ENCODE assay signal across 24 cellular contexts in the genomic region with DNA sequence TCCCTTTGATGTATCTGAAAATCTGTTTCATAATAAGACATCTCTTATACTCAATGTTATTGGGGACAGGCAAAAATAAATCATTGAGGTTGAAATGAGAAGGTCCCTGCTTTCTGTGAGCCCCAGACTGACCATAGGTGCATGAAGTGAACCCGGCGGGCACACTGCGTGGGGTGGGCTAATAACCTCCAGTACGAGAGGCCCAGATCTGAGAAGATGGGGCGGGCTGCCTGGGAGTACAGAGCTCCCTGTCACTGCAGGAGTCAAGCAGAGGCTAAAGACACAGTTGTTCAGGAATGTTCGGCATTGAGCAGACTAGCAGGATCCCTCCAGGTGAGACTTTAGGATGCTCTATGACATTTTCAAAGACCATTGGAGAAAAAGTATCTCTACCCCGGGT.
"Had no signal": no experiment of that assay in that cellular context is flagged by ENCODE, and none has a peak within 500 bp of the region (broad histone marks: within the 10 kb centered on the region; RNA-seq: fewer than 3 reads in every experiment).

No MANE protein-coding gene starts in this region.

- H3K9me3 ChIP-seq: esophagus squamous epithelium, mucosa of descending colon, prostate gland, right atrium auricular region, testis, tibial artery had no signal

- H3K36me3 ChIP-seq: esophagus squamous epithelium, prostate gland, right atrium auricular region, tibial artery had no signal

- H3K79me2 ChIP-seq: parathyroid adenoma had no signal

- H3K27ac Mint-ChIP-seq: mesothelial cell of epicardium; stimulated activated memory B cell treated with anti-CD40 and anti-IgM and Interleukin-4, amounts not matched to agents 10 μg/mL and 1 μg/mL and 100 μg/mL, for 72 hours; type B pancreatic cell had no signal

- ATAC-seq: left lobe of liver; mucosa of descending colon; naive thymus-derived CD4-positive, alpha-beta T cell; sciatic nerve; stimulated activated memory B cell treated with anti-CD40 and anti-IgM and Interleukin-4, amounts not matched to agents 10 μg/mL and 1 μg/mL and 100 μg/mL, for 72 hours; stimulated activated naive CD8-positive, alpha-beta T cell treated with anti-CD3 and anti-CD28 coated beads, Interleukin-15, Interleukin-2, amounts not matched to agents 100 U/mL and 50 U/mL, for 24 hours had no signal

- H3K4me1 ChIP-seq: esophagus squamous epithelium, parathyroid adenoma, prostate gland, testis had no signal

- H3K27ac ChIP-seq: coronary artery, esophagus squamous epithelium, parathyroid adenoma, prostate gland, right atrium auricular region, testis, tibial artery had no signal

- H3K36me3 Mint-ChIP-seq: mesothelial cell of epicardium had no signal

- H3K9me3 Mint-ChIP-seq: mesothelial cell of epicardium; stimulated activated memory B cell treated with anti-CD40 and anti-IgM and Interleukin-4, amounts not matched to agents 10 μg/mL and 1 μg/mL and 100 μg/mL, for 72 hours; type B pancreatic cell had no signal

- DNase-seq: dermis blood vessel endothelial cell; effector memory CD4-positive, alpha-beta T cell; esophagus squamous epithelium; hypothalamus; kidney; mesenchymal stem cell; mucosa of descending colon; naive thymus-derived CD4-positive, alpha-beta T cell; stimulated activated CD4-positive, alpha-beta T cell treated with anti-CD3 and anti-CD28 coated beads, Interleukin-12 subunit alpha, Interleukin-12 subunit beta, amount 100 ng/mL, for 4 hours; stimulated activated CD4-positive, alpha-beta T cell treated with anti-CD3 and anti-CD28 coated beads, Interleukin-1b, Interleukin-23, amount 100 ng/mL, for 48 hours; stimulated activated CD4-positive, alpha-beta T cell treated with anti-CD3 and anti-CD28 coated beads, Interleukin-4, amount 100 ng/mL, for 4 hours; stimulated activated naive CD8-positive, alpha-beta T cell treated with anti-CD3 and anti-CD28 coated beads, Interleukin-15, Interleukin-2, amounts not matched to agents 100 U/mL and 50 U/mL, for 24 hours; testis; tibial artery had no signal

- H3K4me3 Mint-ChIP-seq: mesothelial cell of epicardium; naive thymus-derived CD4-positive, alpha-beta T cell; stimulated activated memory B cell treated with anti-CD40 and anti-IgM and Interleukin-4, amounts not matched to agents 10 μg/mL and 1 μg/mL and 100 μg/mL, for 72 hours; type B pancreatic cell had no signal

- H3K4me3 ChIP-seq: coronary artery, esophagus squamous epithelium, mucosa of descending colon, prostate gland, right atrium auricular region, smooth muscle cell, testis, tibial artery had no signal

- H2AFZ ChIP-seq: parathyroid adenoma had no signal

- H3K4me1 Mint-ChIP-seq: mesothelial cell of epicardium had no signal

- H3K27me3 ChIP-seq: esophagus squamous epithelium, right atrium auricular region, testis, tibial artery had no signal

- H3K27me3 Mint-ChIP-seq: naive thymus-derived CD4-positive, alpha-beta T cell; stimulated activated memory B cell treated with anti-CD40 and anti-IgM and Interleukin-4, amounts not matched to agents 10 μg/mL and 1 μg/mL and 100 μg/mL, for 72 hours; type B pancreatic cell had no signal
